9 cellular contexts compared by ENCODE assay signal in genomic region chr22:40050258-40050657, GRCh38. TPM values are rescaled to one million over a fixed set of nuclear protein-coding genes. Genes with fewer than 3 reads are reported as not detected.
A peak's percentile ranks its signal among the peaks of the same experiment; 100 is the strongest.
DNase-seq lines count a peak whose midpoint lies in the region; ATAC-seq, FAIRE-seq and TF ChIP-seq lines count a peak whose summit lies in the region.
"Had no signal": no experiment of that assay in that cellular context is flagged by ENCODE, and none has a peak within 500 bp of the region (broad histone marks: within the 10 kb centered on the region; RNA-seq: fewer than 3 reads in every experiment).

No MANE protein-coding gene starts in this region.

- ATAC-seq in GM18498 (IDR thresholded peaks at IDR 0.05; ENCODE audit: unreplicated experiment) (peak; percentile 86), GM21367 (IDR thresholded peaks at IDR 0.05; ENCODE audit: unreplicated experiment) (peak; percentile 59), HG03442 (IDR thresholded peaks at IDR 0.05; ENCODE audit: unreplicated experiment) (peak; percentile 58), GM12878 (peak; percentile 98)
- no peak for ATAC-seq in activated T-cell treated with anti-CD3 and anti-CD28 coated beads, Interleukin-2, amount 50 U/mL, for 4 hours

- H3K9me3 ChIP-seq in GM12878 (replicated peaks; ENCODE audit: control insufficient read depth, insufficient read depth, low read length) (no peaks in the 10 kb centered on the region), right atrium auricular region (no peaks in the 10 kb centered on the region), kidney (ENCODE audit: control insufficient read depth in 1 of 2, low read length in 2 of 2) (no peaks in the 10 kb centered on the region)

- H3K36me3 ChIP-seq in GM12878 (ENCODE audit: control insufficient read depth in 2 of 2, insufficient read depth in 2 of 2, low read length in 1 of 2) (no peaks in the 10 kb centered on the region), right atrium auricular region (no peaks in the 10 kb centered on the region), kidney (ENCODE audit: control insufficient read depth in 1 of 2, insufficient read depth in 2 of 2, low read length in 2 of 2) (no peaks in the 10 kb centered on the region)

- SMC1A ChIA-PET in GM12878 (lab: Charles Lee; ENCODE audit: uncharacterized antibody, unreplicated experiment) = interaction anchor here (1.0 to 1.7 kb wide), 5 partner anchors 21 to 165 kb away, joined by 3 to 4 read pairs (median 3); no protein-coding TSS in a partner anchor

- DNase-seq in GM12878 (ENCODE audit: low read depth, low spot score) (peak; percentile 70), right atrium auricular region (ENCODE audit: low spot score) (no peak), kidney (no peak)
- DNase-seq in stimulated activated CD4-positive, alpha-beta T cell treated with anti-CD3 and anti-CD28 coated beads, Interleukin-4, amount 100 ng/mL, for 24 hours = no peak
- no peak for DNase-seq in activated T-cell treated with anti-CD3 and anti-CD28 coated beads, Interleukin-2, amount 50 U/mL, for 4 hours

- RAD21 ChIA-PET in GM12878 (lab: Charles Lee; ENCODE audit: unreplicated experiment) = interaction anchor here (1.1 to 1.2 kb wide), 2 partner anchors 127 to 297 kb away, joined by 3 read pairs; partner anchors contain the start of gene TNRC6B

- H3K4me1 Mint-ChIP-seq in activated T-cell treated with anti-CD3 and anti-CD28 coated beads, Interleukin-2, amount 50 U/mL, for 4 hours (ENCODE audit: low read depth) = peaks cover 74% of the 10 kb centered on the region

- POLR2A ChIA-PET in GM12878 (lab: Charles Lee) = no interaction called here

- H3K27me3 ChIP-seq in GM12878 (replicated peaks in 1 of 2; ENCODE audit: control insufficient read depth in 2 of 2, insufficient read depth in 2 of 2, low read length in 1 of 2) (no peaks in the 10 kb centered on the region), right atrium auricular region (no peaks in the 10 kb centered on the region)

- H2AFZ ChIP-seq in GM12878 (ENCODE audit: control insufficient read depth, low read depth, low read length) = no peak overlapping the region; the same call in 1 of the 2 replicates

- intact Hi-C loops in GM12878 (cut with micrococcal nuclease; ENCODE audit: unreplicated experiment) = loop anchor here (2.0 kb wide), 1 partner anchor 51 kb away; no protein-coding TSS in a partner anchor
- intact Hi-C loops in kidney (cut with DNase I) = no loop called here

- 0% methylated on average over 3 of the region's 3 CpGs for WGBS in GM12878 (ENCODE audit: insufficient coverage, insufficient replicate concordance, low lambda C conversion rate, missing lambda C conversion rate)

- TF ChIP-seq CTCF in GM12878 (IDR thresholded peaks at IDR 0.05 in 2 of 3, conservative IDR thresholded peaks at IDR 0.05 in 1 of 3; ENCODE audit: control insufficient read depth in 2 of 3, extremely low read depth in 1 of 3, insufficient read depth in 1 of 3, low read depth in 3 of 3, low read length in 3 of 3) (no peak), right atrium auricular region (IDR thresholded peaks at IDR 0.05) (no peak), kidney (IDR thresholded peaks at IDR 0.05; ENCODE audit: borderline replicate concordance, extremely low read depth, insufficient read depth) (no peak)

- in situ Hi-C loops in GM12878 (cut with MboI) = no loop called here

- H3K27ac ChIP-seq in GM12878 (ENCODE audit: control insufficient read depth, insufficient read depth) = peak overlapping the region; percentile 55
- no peak overlapping the region for H3K27ac ChIP-seq in right atrium auricular region
- H3K27ac ChIP-seq in kidney (ENCODE audit: low read depth in 2 of 2, low read length in 2 of 2) = no peak overlapping the region

- peak; percentile 94 for FAIRE-seq in GM12878 (lab: Jason Lieb, UNC)
- FAIRE-seq in kidney (lab: Jason Lieb, UNC) = no peak

- no peak; the same call in 1 of the 2 replicates for TF ChIP-seq RAD21 in GM12878 (IDR thresholded peaks at IDR 0.05; ENCODE audit: insufficient read depth, low read depth, low read length)

- TF ChIP-seq POLR2A in GM12878 (IDR thresholded peaks at IDR 0.05; ENCODE audit: low read depth, low read length) = no peak

- no peaks in the 10 kb centered on the region for H3K36me3 Mint-ChIP-seq in activated T-cell treated with anti-CD3 and anti-CD28 coated beads, Interleukin-2, amount 50 U/mL, for 4 hours (ENCODE audit: insufficient read depth)

- H4K20me1 ChIP-seq in GM12878 (ENCODE audit: control insufficient read depth, insufficient read depth) = no peaks in the 10 kb centered on the region; the same call in none of the 2 replicates

- H3K9ac ChIP-seq in GM12878 (ENCODE audit: control insufficient read depth, insufficient read depth, low read length) = no peak overlapping the region
- no peak overlapping the region for H3K9ac ChIP-seq in kidney (ENCODE audit: low read length in 2 of 2)

- H3K4me1 ChIP-seq in GM12878 (ENCODE audit: control insufficient read depth, insufficient read depth, low read length) = peaks cover 32% of the 10 kb centered on the region
- H3K4me1 ChIP-seq in right atrium auricular region = peaks cover 0 to 29% of the 10 kb centered on the region in 2 donors
- H3K4me1 ChIP-seq in kidney (ENCODE audit: control insufficient read depth in 1 of 2, insufficient read depth in 1 of 2, low read depth in 1 of 2, low read length in 2 of 2) = peaks cover 9 to 12% of the 10 kb centered on the region in 2 donors

- no TSS peak for BruUV-seq in GM12878 (replicated peaks; lab: Mats Ljungman, UMichigan)

- CTCF ChIA-PET in GM12878 (lab: Yijun Ruan, JAX) = interaction anchor here (0.6 to 1.4 kb wide), 3 partner anchors 16 to 300 kb away, joined by 3 to 4 read pairs (median 3); no protein-coding TSS in a partner anchor

- peak; percentile 57 to 87; a peak in 3 of 4 replicates for TF ChIP-seq EP300 in GM12878 (IDR thresholded peaks at IDR 0.05; ENCODE audit: borderline replicate concordance in 1 of 2, control insufficient read depth in 1 of 2, low read depth in 2 of 2, low read length in 2 of 2)

- peaks cover 9% of the 10 kb centered on the region for H3K79me2 ChIP-seq in GM12878 (ENCODE audit: control insufficient read depth, insufficient read depth, low read length)

- H3K4me3 Mint-ChIP-seq in activated T-cell treated with anti-CD3 and anti-CD28 coated beads, Interleukin-2, amount 50 U/mL, for 4 hours = no peak overlapping the region

- no peak overlapping the region; the same call in 1 of the 2 replicates for H3K4me3 ChIP-seq in GM12878
- no peak overlapping the region for H3K4me3 ChIP-seq in right atrium auricular region
- H3K4me3 ChIP-seq in kidney (ENCODE audit: low read length in 2 of 2) = no peak overlapping the region

- no peaks in the 10 kb centered on the region for H3K9me3 Mint-ChIP-seq in activated T-cell treated with anti-CD3 and anti-CD28 coated beads, Interleukin-2, amount 50 U/mL, for 4 hours

- H3K4me2 ChIP-seq in GM12878 (ENCODE audit: control insufficient read depth, insufficient read depth) = peak overlapping the region; percentile 48

- no peaks in the 10 kb centered on the region for H3K27me3 Mint-ChIP-seq in activated T-cell treated with anti-CD3 and anti-CD28 coated beads, Interleukin-2, amount 50 U/mL, for 4 hours (ENCODE audit: low read depth)

TF ChIP-seq in GM12878, 131 proteins besides CTCF, POLR2A, EP300 and RAD21 (continues in another document):
- TF ChIP-seq MXI1 (IDR thresholded peaks at IDR 0.05; ENCODE audit: low read depth, low read length) (peak; percentile 62; the same call in 1 of the 2 replicates), SMAD5 (IDR thresholded peaks at IDR 0.05; ENCODE audit: low read depth) (no peak), PAX8 (IDR thresholded peaks at IDR 0.05) (no peak), ELK1 (IDR thresholded peaks at IDR 0.05; ENCODE audit: low read depth, low read length) (no peak), RUNX3 (IDR thresholded peaks at IDR 0.05; ENCODE audit: low read length) (peak; percentile 81), HDGF (IDR thresholded peaks at IDR 0.05) (0 out of 2 replicates have a peak, but pooled peaks have one; percentile 29), SP1 (IDR thresholded peaks at IDR 0.05; ENCODE audit: low read depth, low read length) (peak; percentile 48), ATF7 (IDR thresholded peaks at IDR 0.05; ENCODE audit: low read depth) (peak; percentile 53; the same call in 1 of the 2 replicates), ETV6 (conservative IDR thresholded peaks at IDR 0.05 in 1 of 2, IDR thresholded peaks at IDR 0.05 in 1 of 2; ENCODE audit: borderline replicate concordance in 1 of 2, low read depth in 1 of 2) (peak in 1 of 2 experiments; percentile 40; a peak in 1 of 4 replicates), CHD2 (IDR thresholded peaks at IDR 0.05; ENCODE audit: borderline replicate concordance, low read depth, low read length) (peak; percentile 68), TCF12 (IDR thresholded peaks at IDR 0.05; ENCODE audit: low read depth, low read length) (peak; percentile 60; the same call in 1 of the 2 replicates)

RNA-seq across cellular contexts. Expression of gene FAM83F, which starts 55.5 kb away (rescaled TPM):
- total RNA-seq in GM12878 (2013; cell fraction: nucleolus; rRNA removed) = 0.04 and 0.49 TPM in 2 replicates
- not detected in 2 replicates for total RNA-seq in GM12878 (2014; rRNA removed)
- total RNA-seq in GM12878 (2014; rRNA removed; fragmentation: Illumina TruSeq; extraction: Trizol) = not detected in 2 replicates
- 0.03 and 0.05 TPM in 2 replicates for total RNA-seq in GM12878 (2021)
- not detected for polyA plus RNA-seq in GM12878 (2011; ENCODE audit: low read depth)
- 0.01 TPM in 1 of 2 replicates, not detected in the other for polyA plus RNA-seq in GM12878 (2011; rRNA removed)
- under 0.01 TPM in 2 replicates for polyA plus RNA-seq in GM12878 (2011; cell fraction: cytosol; rRNA removed)
- polyA plus RNA-seq in GM12878 (2011; cell fraction: nucleus; rRNA removed) = 0.06 TPM in 2 replicates
- 0.03 TPM in 1 of 2 replicates, not detected in the other for polyA plus RNA-seq in GM12878 (2012)
- polyA plus RNA-seq in GM12878 (2014; fragmentation: Illumina TruSeq; extraction: Trizol) = 0.01 TPM in 1 of 2 replicates, not detected in the other
- polyA plus RNA-seq in GM12878 (2014; fragmentation: Nextera tagmentation; extraction: Ambion mirVana) = not detected
- polyA plus RNA-seq in GM12878 (2014; rRNA removed) = 0.01 TPM in 1 of 2 replicates, not detected in the other
- not detected for polyA plus RNA-seq in GM12878 (2016; fragmentation: Nextera tagmentation; extraction: Ambion mirVana)
- polyA minus RNA-seq in GM12878 (2011; rRNA and poly(A)+ RNA removed) = 0.21 TPM in 1 of 2 replicates, not detected in the other
- not detected in 2 replicates for polyA minus RNA-seq in GM12878 (2011; cell fraction: cytosol; rRNA and poly(A)+ RNA removed)
- polyA minus RNA-seq in GM12878 (2011; cell fraction: nucleus; rRNA and poly(A)+ RNA removed) = not detected in 2 replicates
- 1 to 10 TPM; 4.4 to 4.6 TPM for total RNA-seq in right atrium auricular region
- total RNA-seq in activated T-cell treated with anti-CD3 and anti-CD28 coated beads, Interleukin-2, amount 50 U/mL, for 4 hours = 1 to 10 TPM; 1.4 to 2.1 (median 2.0) TPM
- 13.1 TPM for total RNA-seq in kidney
- 6.8 TPM for polyA plus RNA-seq in kidney (ENCODE audit: insufficient read depth, low read depth, low replicate concordance)
- total RNA-seq: pulmonary artery endothelial cell had no signal

Comparison
In these comparisons a context has a peak if more than half of its experiments do, and no peak if none do; other contexts are left out.
1. ATAC-seq: peak in GM18498 (single experiment), GM21367 (single experiment), HG03442 (single experiment) and GM12878 (single experiment); none in activated T-cell treated with anti-CD3 and anti-CD28 coated beads, Interleukin-2, amount 50 U/mL, for 4 hours (0 of 2).